Comparison of ENCODE assay signal across 23 cellular contexts in the genomic region with DNA sequence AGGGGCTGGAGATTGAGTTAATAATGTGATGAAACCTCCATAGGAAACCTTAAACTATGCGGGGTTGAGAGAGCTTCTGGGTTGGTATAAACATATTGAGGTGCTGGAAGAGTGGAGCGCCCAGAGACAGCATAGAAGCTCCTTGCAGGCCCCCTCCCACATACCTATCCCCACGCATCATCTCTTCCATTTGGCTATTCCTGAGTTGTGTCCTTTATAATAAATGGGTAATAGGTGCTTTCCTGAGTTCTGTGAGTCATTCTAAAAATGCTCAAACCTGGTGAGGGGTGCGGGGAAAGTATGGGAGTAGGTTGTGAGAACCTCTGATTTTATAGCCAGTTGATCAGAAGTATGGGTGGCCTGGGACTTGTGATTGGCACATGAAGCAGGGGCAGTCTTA.
"Had no signal": no experiment of that assay in that cellular context is flagged by ENCODE, and none has a peak within 500 bp of the region (broad histone marks: within the 10 kb centered on the region; RNA-seq: fewer than 3 reads in every experiment).

No MANE protein-coding gene starts in this region.

- ATAC-seq: heart right ventricle; left ventricle myocardium superior; lower lobe of right lung; natural killer cell; pancreas; sciatic nerve; stimulated activated memory B cell treated with anti-CD40 and anti-IgM and Interleukin-4, amounts not matched to agents 10 μg/mL and 1 μg/mL and 100 μg/mL, for 72 hours; stimulated activated naive CD8-positive, alpha-beta T cell treated with anti-CD3 and anti-CD28 coated beads, Interleukin-15, Interleukin-2, amounts not matched to agents 100 U/mL and 50 U/mL, for 24 hours had no signal

- H3K4me3 ChIP-seq: dorsolateral prefrontal cortex, esophagus muscularis mucosa, heart right ventricle, lower lobe of right lung, pancreas, right atrium auricular region, smooth muscle cell, testis, tibial artery had no signal

- H3K27ac ChIP-seq: esophagus muscularis mucosa, heart right ventricle, lower lobe of right lung, pancreas, right atrium auricular region, testis, tibial artery had no signal

- H3K9me3 ChIP-seq: esophagus muscularis mucosa, heart right ventricle, lower lobe of right lung, pancreas, right atrium auricular region, testis, tibial artery had no signal

- H3K4me2 ChIP-seq: smooth muscle cell had no signal

- H3K4me1 ChIP-seq: esophagus muscularis mucosa, heart right ventricle, lower lobe of right lung, pancreas, right atrium auricular region, testis, tibial artery had no signal

- DNase-seq: dorsolateral prefrontal cortex; effector CD4-positive, alpha-beta T cell; foreskin melanocyte; glutamatergic neuron; heart right ventricle; hippocampal formation; kidney glomerular epithelial cell; left ventricle myocardium superior; lower lobe of right lung; natural killer cell; pancreas; stimulated activated CD4-positive, alpha-beta T cell treated with anti-CD3 and anti-CD28 coated beads, Interleukin-12 subunit alpha, Interleukin-12 subunit beta, amount 100 ng/mL, for 4 hours; stimulated activated CD4-positive, alpha-beta T cell treated with anti-CD3 and anti-CD28 coated beads, Interleukin-2, amount 100 ng/mL, for 24 hours; stimulated activated CD4-positive, alpha-beta T cell treated with anti-CD3 and anti-CD28 coated beads, Interleukin-4, amount 100 ng/mL, for 4 hours; stimulated activated naive CD8-positive, alpha-beta T cell treated with anti-CD3 and anti-CD28 coated beads, Interleukin-15, Interleukin-2, amounts not matched to agents 100 U/mL and 50 U/mL, for 24 hours; substantia nigra; testis; tibial artery had no signal

- H3K36me3 ChIP-seq: esophagus muscularis mucosa, lower lobe of right lung, right atrium auricular region, tibial artery had no signal

- H3K27me3 ChIP-seq: dorsolateral prefrontal cortex, esophagus muscularis mucosa, heart right ventricle, pancreas, right atrium auricular region, testis, tibial artery had no signal
